8 cellular contexts compared by ENCODE assay signal in the genomic region with DNA sequence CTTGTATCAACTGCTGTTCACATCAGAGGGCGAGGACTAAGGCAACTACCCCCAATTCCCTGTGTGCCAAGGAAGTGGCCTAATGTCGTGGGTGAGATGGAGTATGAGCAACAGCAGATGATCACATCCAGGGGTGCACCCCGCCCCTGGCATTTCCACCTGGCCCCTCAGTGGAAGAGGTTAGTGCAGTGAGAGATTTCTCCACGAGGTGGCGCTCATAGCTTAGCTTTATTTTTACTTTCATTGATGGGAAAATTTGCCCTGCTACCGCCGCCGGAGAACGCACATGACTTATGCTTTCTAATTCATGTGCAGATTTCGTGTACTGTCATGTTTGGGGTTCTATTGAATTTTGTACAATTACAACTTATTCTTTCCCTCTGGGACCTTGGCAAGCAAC.
DNase-seq lines count a peak whose midpoint lies in the region; ATAC-seq, FAIRE-seq and TF ChIP-seq lines count a peak whose summit lies in the region.

No MANE protein-coding gene starts in this region.

- DNase-seq in A549 (ENCODE audit: low read depth in 1 of 2, low spot score in 1 of 2), result peak; percentile 11 to 40
- peak; percentile 89 for DNase-seq in NCI-H2227 (lab: John Stamatoyannopoulos, UW; ENCODE audit: unreplicated experiment)
- DNase-seq in activated CD4-positive, alpha-beta T cell treated with anti-CD3 and anti-CD28 coated beads, Interleukin-2, amount 50 U/mL, for 1 hour, result peak; percentile 18
- DNase-seq in fibroblast of pulmonary artery (ENCODE audit: low read depth), result peak; percentile 66
- DNase-seq in occipital lobe (lab: John Stamatoyannopoulos, UW), result peak; percentile 32

- H3K4me2 ChIP-seq in A549, result peak overlapping the region; percentile 68

- peaks cover 4% of the 10 kb centered on the region; the same call in 1 of the 3 replicates for H3K9me3 ChIP-seq in A549

- POLR2A ChIA-PET in A549 (lab: Yijun Ruan, JAX), result interaction anchor here (0.9 kb wide), 1 partner anchor 470 kb away, joined by 5 read pairs; a partner anchor contains a TSS

- H3K27ac ChIP-seq in A549, result no peak overlapping the region

- TF ChIP-seq CTCF in A549 (IDR thresholded peaks at IDR 0.05), result peak; percentile 65
- TF ChIP-seq CTCF in fibroblast of pulmonary artery (IDR thresholded peaks at IDR 0.05; ENCODE audit: low read length, missing control alignments), result peak; percentile 79

- CTCF ChIA-PET in A549 (lab: Yijun Ruan, JAX), result interaction anchor here (0.6 to 2.1 kb wide), 22 partner anchors 10 to 1712 kb away, joined by 3 to 10 read pairs (median 4); no protein-coding TSS in a partner anchor

- no peak for FAIRE-seq in A549 (lab: Jason Lieb, UNC)

- no peak for TF ChIP-seq POLR2A in A549 (IDR thresholded peaks at IDR 0.05; ENCODE audit: low read length)

- no peak for TF ChIP-seq EP300 in A549 (IDR thresholded peaks at IDR 0.05)

- 4% methylated on average over 10 of the region's 10 CpGs for WGBS in A549 (ENCODE audit: missing lambda C conversion rate)

- 0 out of 3 replicates have a peak, but pooled peaks cover 4% of the 10 kb centered on the region for H3K4me1 ChIP-seq in A549

- ATAC-seq in A549 (peak; percentile 76 to 77), GM18502 (IDR thresholded peaks at IDR 0.05; ENCODE audit: poor library complexity, unreplicated experiment) (peak; percentile 76), HG03175 (IDR thresholded peaks at IDR 0.05; ENCODE audit: unreplicated experiment) (peak; percentile 67), GM21515 (IDR thresholded peaks at IDR 0.05; ENCODE audit: unreplicated experiment) (no peak)

- TF ChIP-seq RAD21 in A549 (conservative IDR thresholded peaks at IDR 0.05 in 1 of 2, IDR thresholded peaks at IDR 0.05 in 1 of 2), result peak; percentile 76

- H3K4me3 ChIP-seq in A549 (no peak overlapping the region), fibroblast of pulmonary artery (replicated peaks; ENCODE audit: low read depth, low read length) (no peak overlapping the region)

TF ChIP-seq in A549, 52 proteins besides CTCF, POLR2A, EP300 and RAD21:
- no peak for TF ChIP-seq EHMT2 (IDR thresholded peaks at IDR 0.05; ENCODE audit: low read depth)
- TF ChIP-seq, protein P1, sequence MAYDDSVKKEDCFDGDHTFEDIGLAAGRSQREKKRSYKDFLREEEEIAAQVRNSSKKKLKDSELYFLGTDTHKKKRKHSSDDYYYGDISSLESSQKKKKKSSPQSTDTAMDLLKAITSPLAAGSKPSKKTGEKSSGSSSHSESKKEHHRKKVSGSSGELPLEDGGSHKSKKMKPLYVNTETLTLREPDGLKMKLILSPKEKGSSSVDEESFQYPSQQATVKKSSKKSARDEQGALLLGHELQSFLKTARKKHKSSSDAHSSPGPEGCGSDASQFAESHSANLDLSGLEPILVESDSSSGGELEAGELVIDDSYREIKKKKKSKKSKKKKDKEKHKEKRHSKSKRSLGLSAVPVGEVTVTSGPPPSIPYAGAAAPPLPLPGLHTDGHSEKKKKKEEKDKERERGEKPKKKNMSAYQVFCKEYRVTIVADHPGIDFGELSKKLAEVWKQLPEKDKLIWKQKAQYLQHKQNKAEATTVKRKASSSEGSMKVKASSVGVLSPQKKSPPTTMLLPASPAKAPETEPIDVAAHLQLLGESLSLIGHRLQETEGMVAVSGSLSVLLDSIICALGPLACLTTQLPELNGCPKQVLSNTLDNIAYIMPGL (CRISPR knock-in tag; IDR thresholded peaks at IDR 0.05; ENCODE audit: borderline replicate concordance), result no peak
- no peak for TF ChIP-seq FOSB (CRISPR knock-in tag; IDR thresholded peaks at IDR 0.05)
- no peak for TF ChIP-seq CEBPB (IDR thresholded peaks at IDR 0.05)
- TF ChIP-seq SMC3 (IDR thresholded peaks at IDR 0.05), result peak; percentile 74

Comparison
In these comparisons a context has a peak if more than half of its experiments do, and no peak if none do; other contexts are left out.
1. DNase-seq: peak in every context shown above with its lines; median percentile 89 in NCI-H2227; 66 in fibroblast of pulmonary artery; 32 in occipital lobe; 26 in A549; 18 in activated CD4-positive, alpha-beta T cell treated with anti-CD3 and anti-CD28 coated beads, Interleukin-2, amount 50 U/mL, for 1 hour.